Comparison of ENCODE assay signal across 1 cellular context in genomic region chr19:45175663-45176345, GRCh38.
A peak's percentile ranks its signal among the peaks of the same experiment; 100 is the strongest.
TF ChIP-seq lines count a peak whose summit lies in the region.

No MANE protein-coding gene starts in this region.

TF ChIP-seq in IMR-90, 13 proteins besides CTCF, POLR2A, EP300 and RAD21:
- TF ChIP-seq SMC3 (IDR thresholded peaks at IDR 0.05; ENCODE audit: low read depth, low read length), result no peak
- 0 out of 2 replicates have a peak, but pooled peaks have one; percentile 16 for TF ChIP-seq CEBPB (IDR thresholded peaks at IDR 0.05; ENCODE audit: low read depth, low read length)
TF ChIP-seq in IMR-90: peak in this region for 1.
